Comparison of ENCODE assay signal across 1 cellular context in the genomic region with DNA sequence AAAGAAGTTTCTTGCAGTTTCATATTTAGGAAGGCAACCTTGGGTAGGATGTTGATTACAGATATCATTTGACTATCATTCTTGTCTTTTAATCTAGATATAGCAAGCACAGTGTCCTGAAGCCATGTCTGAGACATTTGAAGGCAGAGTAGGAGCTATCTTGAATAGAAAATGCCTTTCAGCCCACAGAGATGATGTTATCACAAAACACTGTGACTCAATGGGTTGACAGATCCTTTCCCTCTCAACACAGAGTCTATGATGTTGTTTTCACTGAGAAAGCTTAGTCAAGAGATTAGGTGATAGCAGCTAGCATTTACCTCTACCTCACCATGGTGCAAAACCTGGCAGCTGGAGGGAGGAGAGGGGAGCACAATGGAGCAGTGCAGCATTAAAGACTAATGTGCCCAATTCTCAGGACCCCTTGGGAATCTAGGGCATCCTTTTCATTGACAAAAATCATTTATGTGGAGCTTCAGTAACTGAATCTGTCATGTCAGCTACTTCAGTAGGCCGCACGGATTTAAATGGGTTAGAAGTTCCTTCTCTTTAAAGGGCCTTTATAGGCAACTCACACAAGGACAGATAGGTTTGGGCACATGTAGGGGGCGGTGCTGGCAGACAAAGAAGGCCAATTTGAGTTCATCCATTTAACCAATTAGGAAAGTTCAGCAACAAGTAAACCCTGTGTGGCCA.
TF ChIP-seq lines count a peak whose summit lies in the region.

No MANE protein-coding gene starts in this region.

TF ChIP-seq in WTC11, 78 proteins besides CTCF, POLR2A, EP300 and RAD21 (continued from another document):
- TF ChIP-seq, protein P1, sequence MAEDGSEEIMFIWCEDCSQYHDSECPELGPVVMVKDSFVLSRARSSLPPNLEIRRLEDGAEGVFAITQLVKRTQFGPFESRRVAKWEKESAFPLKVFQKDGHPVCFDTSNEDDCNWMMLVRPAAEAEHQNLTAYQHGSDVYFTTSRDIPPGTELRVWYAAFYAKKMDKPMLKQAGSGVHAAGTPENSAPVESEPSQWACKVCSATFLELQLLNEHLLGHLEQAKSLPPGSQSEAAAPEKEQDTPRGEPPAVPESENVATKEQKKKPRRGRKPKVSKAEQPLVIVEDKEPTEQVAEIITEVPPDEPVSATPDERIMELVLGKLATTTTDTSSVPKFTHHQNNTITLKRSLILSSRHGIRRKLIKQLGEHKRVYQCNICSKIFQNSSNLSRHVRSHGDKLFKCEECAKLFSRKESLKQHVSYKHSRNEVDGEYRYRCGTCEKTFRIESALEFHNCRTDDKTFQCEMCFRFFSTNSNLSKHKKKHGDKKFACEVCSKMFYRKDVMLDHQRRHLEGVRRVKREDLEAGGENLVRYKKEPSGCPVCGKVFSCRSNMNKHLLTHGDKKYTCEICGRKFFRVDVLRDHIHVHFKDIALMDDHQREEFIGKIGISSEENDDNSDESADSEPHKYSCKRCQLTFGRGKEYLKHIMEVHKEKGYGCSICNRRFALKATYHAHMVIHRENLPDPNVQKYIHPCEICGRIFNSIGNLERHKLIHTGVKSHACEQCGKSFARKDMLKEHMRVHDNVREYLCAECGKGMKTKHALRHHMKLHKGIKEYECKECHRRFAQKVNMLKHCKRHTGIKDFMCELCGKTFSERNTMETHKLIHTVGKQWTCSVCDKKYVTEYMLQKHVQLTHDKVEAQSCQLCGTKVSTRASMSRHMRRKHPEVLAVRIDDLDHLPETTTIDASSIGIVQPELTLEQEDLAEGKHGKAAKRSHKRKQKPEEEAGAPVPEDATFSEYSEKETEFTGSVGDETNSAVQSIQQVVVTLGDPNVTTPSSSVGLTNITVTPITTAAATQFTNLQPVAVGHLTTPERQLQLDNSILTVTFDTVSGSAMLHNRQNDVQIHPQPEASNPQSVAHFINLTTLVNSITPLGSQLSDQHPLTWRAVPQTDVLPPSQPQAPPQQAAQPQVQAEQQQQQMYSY (CRISPR knock-in tag; IDR thresholded peaks at IDR 0.05) = no peak
- TF ChIP-seq GRHL2 (CRISPR knock-in tag; IDR thresholded peaks at IDR 0.05; ENCODE audit: insufficient replicate concordance, severe bottlenecking) (no peak), ATF1 (CRISPR knock-in tag; IDR thresholded peaks at IDR 0.05) (no peak), ZNF232 (CRISPR knock-in tag; IDR thresholded peaks at IDR 0.05) (no peak), MXD4 (CRISPR knock-in tag; IDR thresholded peaks at IDR 0.05; ENCODE audit: borderline replicate concordance) (no peak), GTF2I (CRISPR knock-in tag; conservative IDR thresholded peaks at IDR 0.05) (no peak), ETV6 (CRISPR knock-in tag; IDR thresholded peaks at IDR 0.05) (no peak), ZBTB21 (CRISPR knock-in tag; IDR thresholded peaks at IDR 0.05; ENCODE audit: borderline replicate concordance) (no peak), SMAD4 (CRISPR knock-in tag; IDR thresholded peaks at IDR 0.05) (no peak), NR3C1 (CRISPR knock-in tag; conservative IDR thresholded peaks at IDR 0.05; ENCODE audit: low read depth) (no peak)
- TF ChIP-seq, protein P2, sequence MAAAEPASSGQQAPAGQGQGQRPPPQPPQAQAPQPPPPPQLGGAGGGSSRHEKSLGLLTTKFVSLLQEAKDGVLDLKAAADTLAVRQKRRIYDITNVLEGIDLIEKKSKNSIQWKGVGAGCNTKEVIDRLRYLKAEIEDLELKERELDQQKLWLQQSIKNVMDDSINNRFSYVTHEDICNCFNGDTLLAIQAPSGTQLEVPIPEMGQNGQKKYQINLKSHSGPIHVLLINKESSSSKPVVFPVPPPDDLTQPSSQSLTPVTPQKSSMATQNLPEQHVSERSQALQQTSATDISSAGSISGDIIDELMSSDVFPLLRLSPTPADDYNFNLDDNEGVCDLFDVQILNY (CRISPR knock-in tag; IDR thresholded peaks at IDR 0.05) = no peak
- TF ChIP-seq, protein P3, sequence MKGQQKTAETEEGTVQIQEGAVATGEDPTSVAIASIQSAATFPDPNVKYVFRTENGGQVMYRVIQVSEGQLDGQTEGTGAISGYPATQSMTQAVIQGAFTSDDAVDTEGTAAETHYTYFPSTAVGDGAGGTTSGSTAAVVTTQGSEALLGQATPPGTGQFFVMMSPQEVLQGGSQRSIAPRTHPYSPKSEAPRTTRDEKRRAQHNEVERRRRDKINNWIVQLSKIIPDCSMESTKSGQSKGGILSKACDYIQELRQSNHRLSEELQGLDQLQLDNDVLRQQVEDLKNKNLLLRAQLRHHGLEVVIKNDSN (CRISPR knock-in tag; IDR thresholded peaks at IDR 0.05) = no peak
TF ChIP-seq in WTC11: peak in this region for 0.
